28 cellular contexts compared by ENCODE assay signal in genomic region chr7:131674131-131674530, GRCh38.
"Had no signal": no experiment of that assay in that cellular context is flagged by ENCODE, and none has a peak within 500 bp of the region (broad histone marks: within the 10 kb centered on the region; RNA-seq: fewer than 3 reads in every experiment).

No MANE protein-coding gene starts in this region.

- ATAC-seq: activated T-cell treated with anti-CD3 and anti-CD28 coated beads, Interleukin-2, amount 50 U/mL, for 4 hours; activated T-helper 17 cell treated with anti-CD3 and anti-CD28 coated beads, Interleukin-2, amount 50 U/mL, for 72 hours; gastroesophageal sphincter; lower lobe of right lung; naive thymus-derived CD4-positive, alpha-beta T cell; sciatic nerve; stimulated activated naive B cell treated with anti-CD40 and anti-IgM and Interleukin-4, amounts not matched to agents 10 μg/mL and 1 μg/mL and 100 μg/mL, for 72 hours; WTC11 had no signal

- DNase-seq: activated CD4-positive, alpha-beta memory T cell treated with anti-CD3 and anti-CD28 coated beads, Interleukin-2, amount 10 ng/mL, durations not matched to agents 7 days and 5 days; activated CD4-positive, alpha-beta T cell treated with anti-CD3 and anti-CD28 coated beads for 1 hour; activated CD4-positive, alpha-beta T cell treated with anti-CD3 and anti-CD28 coated beads, Interleukin-2, amount 10 ng/mL, durations not matched to agents 7 days and 5 days; activated gamma-delta T cell treated with Interleukin-2 at 50 U/mL for 16 hours; activated naive CD4-positive, alpha-beta T cell treated with anti-CD3 and anti-CD28 coated beads, Interleukin-2, amount 50 U/mL, for 16 hours; activated T-cell treated with anti-CD3 and anti-CD28 coated beads, Interleukin-2, amount 50 U/mL, for 4 hours; amniotic stem cell; brain microvascular endothelial cell; head of caudate nucleus; hippocampal formation; lower lobe of right lung; mesenchymal stem cell; naive thymus-derived CD4-positive, alpha-beta T cell; ovary; small intestine; stimulated activated CD4-positive, alpha-beta T cell treated with anti-CD3 and anti-CD28 coated beads, Interleukin-4, amount 100 ng/mL, for 4 hours; stimulated activated CD8-positive, alpha-beta memory T cell treated with anti-CD3 and anti-CD28 coated beads, Interleukin-4, amount 100 ng/mL, for 48 hours; stimulated activated naive B cell treated with anti-CD40 and anti-IgM and Interleukin-4, amounts not matched to agents 10 μg/mL and 1 μg/mL and 100 μg/mL, for 72 hours; stomach; T-helper 9 cell; thyroid gland; upper lobe of left lung had no signal

- H3K4me3 ChIP-seq: coronary artery, gastroesophageal sphincter, lower lobe of right lung, ovary, stomach, thyroid gland, upper lobe of left lung, vagina had no signal

- H3K36me3 ChIP-seq: brain microvascular endothelial cell, gastroesophageal sphincter, lower lobe of right lung, ovary, stomach, thyroid gland, upper lobe of left lung, vagina had no signal

- H3K9me3 ChIP-seq: gastroesophageal sphincter, lower lobe of right lung, ovary, stomach, thyroid gland, upper lobe of left lung, vagina had no signal

- H3K4me1 ChIP-seq: gastroesophageal sphincter, lower lobe of right lung, stomach, thyroid gland, upper lobe of left lung, vagina had no signal

- H3K27ac ChIP-seq: brain microvascular endothelial cell, coronary artery, gastroesophageal sphincter, lower lobe of right lung, ovary, stomach, thyroid gland, upper lobe of left lung, vagina had no signal

- H3K27me3 ChIP-seq: ovary, thyroid gland, upper lobe of left lung, vagina had no signal
